In the genomic region with DNA sequence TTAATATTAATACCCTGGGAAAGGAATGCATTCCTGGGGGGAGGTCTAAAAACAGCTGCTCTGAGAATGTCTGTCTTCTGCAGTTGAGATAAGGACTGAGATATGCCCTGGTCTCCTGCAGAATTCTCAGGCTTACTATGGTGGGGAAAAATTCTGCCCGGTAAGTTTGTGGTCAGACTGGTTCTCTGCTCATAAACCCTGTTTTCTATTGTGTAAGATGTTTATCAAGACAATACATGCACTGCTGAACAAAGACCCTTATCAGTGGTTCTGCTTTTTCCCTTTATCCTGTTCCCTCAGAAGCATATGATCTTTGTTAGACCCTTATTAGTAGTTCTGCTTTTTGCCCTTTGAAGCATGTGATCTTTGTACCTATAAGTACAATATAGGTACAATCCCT, we compare ENCODE assay signal across 29 cellular contexts.
"Had no signal": no experiment of that assay in that cellular context is flagged by ENCODE, and none has a peak within 500 bp of the region (broad histone marks: within the 10 kb centered on the region; RNA-seq: fewer than 3 reads in every experiment).

No MANE protein-coding gene starts in this region.

- FAIRE-seq: astrocyte, bronchial epithelial cell, colon had no signal

- H3K4me3 ChIP-seq: esophagus muscularis mucosa, gastrocnemius medialis, heart left ventricle had no signal

- DNase-seq: activated B cell treated with CpG ODN at 0.5 μM for 24 hours; activated CD4-positive, alpha-beta T cell treated with anti-CD3 and anti-CD28 coated beads for 48 hours; activated CD4-positive, alpha-beta T cell treated with anti-CD3 and anti-CD28 coated beads, Interleukin-2, amount 50 U/mL, for 1 hour; activated CD4-positive, alpha-beta T cell treated with anti-CD3 and anti-CD28 coated beads, Interleukin-2, amount 50 U/mL, for 48 hours; activated CD8-positive, alpha-beta memory T cell treated with anti-CD3 and anti-CD28 coated beads for 24 hours; activated CD8-positive, alpha-beta T cell treated with anti-CD3 and anti-CD28 coated beads for 36 hours; activated effector memory CD4-positive, alpha-beta T cell treated with Interleukin-2 at 50 U/mL for 16 hours; activated gamma-delta T cell treated with Interleukin-2 at 50 U/mL for 16 hours; activated naive CD4-positive, alpha-beta T cell treated with anti-CD3 and anti-CD28 coated beads, Interleukin-2, amount 50 U/mL, for 16 hours; activated naive CD4-positive, alpha-beta T cell treated with Interleukin-2 at 50 U/mL for 16 hours; activated T-cell treated with anti-CD3 and anti-CD28 coated beads, Interleukin-2, amount 50 U/mL, for 4 hours; amniotic stem cell; anterior cingulate cortex; brain microvascular endothelial cell; cortex of kidney; dermis blood vessel endothelial cell; effector CD4-positive, alpha-beta T cell; effector memory CD8-positive, alpha-beta T cell; erythroblast; foreskin keratinocyte; gastrocnemius medialis; glutamatergic neuron; heart left ventricle; T1000; WERI-Rb-1 had no signal
